ENCODE assay signal across 20 cellular contexts in genomic region chr22:31079095-31079642, GRCh38. TPM values are rescaled to one million over a fixed set of nuclear protein-coding genes. Genes with fewer than 3 reads are reported as not detected.
DNase-seq lines count a peak whose midpoint lies in the region; ATAC-seq, FAIRE-seq and TF ChIP-seq lines count a peak whose summit lies in the region.
"Had no signal": no experiment of that assay in that cellular context is flagged by ENCODE, and none has a peak within 500 bp of the region (broad histone marks: within the 10 kb centered on the region; RNA-seq: fewer than 3 reads in every experiment).

No MANE protein-coding gene starts in this region.

- FAIRE-seq in GM12891 (lab: Jason Lieb, UNC): no peak

- H3K9me3 Mint-ChIP-seq in Caco-2 (ENCODE audit: unreplicated experiment): no peaks in the 10 kb centered on the region
- H3K9me3 Mint-ChIP-seq: activated CD4-positive, alpha-beta memory T cell treated with anti-CD3 and anti-CD28 coated beads, Interleukin-2, amount 10 ng/mL, durations not matched to agents 7 days and 5 days; activated T-cell treated with anti-CD3 and anti-CD28 coated beads, Interleukin-2, amount 50 U/mL, for 72 hours; IgD-negative memory B cell; stimulated activated naive CD8-positive, alpha-beta T cell treated with anti-CD3 and anti-CD28 coated beads, Interleukin-15, amount 100 ng/mL, for 72 hours had no signal

- H3K4me3 Mint-ChIP-seq in Caco-2 (ENCODE audit: unreplicated experiment): peak overlapping the region; percentile 43
- H3K4me3 Mint-ChIP-seq: activated CD4-positive, alpha-beta memory T cell treated with anti-CD3 and anti-CD28 coated beads, Interleukin-2, amount 10 ng/mL, durations not matched to agents 7 days and 5 days; activated T-cell treated with anti-CD3 and anti-CD28 coated beads, Interleukin-2, amount 50 U/mL, for 72 hours; stimulated activated naive CD8-positive, alpha-beta T cell treated with anti-CD3 and anti-CD28 coated beads, Interleukin-15, amount 100 ng/mL, for 72 hours had no signal

- H3K27me3 ChIP-seq in Caco-2 (replicated peaks; ENCODE audit: control insufficient read depth, insufficient read depth, low read length): no peaks in the 10 kb centered on the region
- H3K27me3 ChIP-seq in osteoblast (ENCODE audit: insufficient read depth, low read length): no peaks in the 10 kb centered on the region
- H3K27me3 ChIP-seq: cardiac muscle cell, left lung had no signal

- peaks cover 30% of the 10 kb centered on the region for H3K4me1 Mint-ChIP-seq in Caco-2 (ENCODE audit: low read depth, unreplicated experiment)

- H3K9me3 ChIP-seq in Caco-2 (no peaks in the 10 kb centered on the region), osteoblast (ENCODE audit: low read depth, low read length) (no peaks in the 10 kb centered on the region)
- H3K9me3 ChIP-seq: left lung had no signal

- no peak overlapping the region for H3K27ac ChIP-seq in osteoblast (ENCODE audit: low read depth, low read length)
- H3K27ac ChIP-seq: cardiac muscle cell, left lung, VCaP had no signal

- peaks cover 38% of the 10 kb centered on the region for H3K36me3 Mint-ChIP-seq in Caco-2 (ENCODE audit: insufficient read depth, unreplicated experiment)
- H3K36me3 Mint-ChIP-seq: IgD-negative memory B cell had no signal

- peaks cover 13% of the 10 kb centered on the region for H4K20me1 ChIP-seq in osteoblast (ENCODE audit: insufficient read depth, low read length)

- intact Hi-C loops in Caco-2 (cut with micrococcal nuclease; ENCODE audit: unreplicated experiment): loop anchor here (1.0 kb wide), 1 partner anchor 24 kb away; no protein-coding TSS in a partner anchor

- ATAC-seq in HG03457 (IDR thresholded peaks at IDR 0.05; ENCODE audit: unreplicated experiment): no peak
- ATAC-seq: activated T-cell treated with anti-CD3 and anti-CD28 coated beads, Interleukin-2, amount 50 U/mL, for 72 hours; left lung; stimulated activated naive CD8-positive, alpha-beta T cell treated with anti-CD3 and anti-CD28 coated beads, Interleukin-15, amount 100 ng/mL, for 72 hours had no signal

- no TSS peak for BruUV-seq in Caco-2 (replicated peaks; lab: Mats Ljungman, UMichigan)

- DNase-seq in Caco-2: peak; percentile 88 to 92
- DNase-seq in HEK293T (ENCODE audit: extremely low spot score): no peak
- DNase-seq in cerebellar cortex (ENCODE audit: low spot score): peak; percentile 23
- peak; percentile 42 for DNase-seq in osteoblast (ENCODE audit: insufficient read length, low spot score, missing footprints)
- DNase-seq in GM12891 (ENCODE audit: insufficient read length, low spot score): no peak
- DNase-seq in hepatic stellate cell (ENCODE audit: low spot score): no peak
- no peak for DNase-seq in NCI-H1436 treated with DMSO at 0.1 percent for 48 hours (lab: John Stamatoyannopoulos, UW)
- DNase-seq: activated CD4-positive, alpha-beta memory T cell treated with anti-CD3 and anti-CD28 coated beads, Interleukin-2, amount 10 ng/mL, durations not matched to agents 7 days and 5 days; activated T-cell treated with anti-CD3 and anti-CD28 coated beads, Interleukin-2, amount 50 U/mL, for 72 hours; Calu3; effector CD4-positive, alpha-beta T cell; HCEC 1CT; left lung; NCI-H2081; stimulated activated naive CD8-positive, alpha-beta T cell treated with anti-CD3 and anti-CD28 coated beads, Interleukin-15, amount 100 ng/mL, for 72 hours; SW 1271 had no signal

- POLR2A ChIA-PET in Caco-2 (lab: Charles Lee): interaction anchor here (0.5 to 3.4 kb wide), 6 partner anchors 15 to 487 kb away, joined by 3 to 60 read pairs (median 12); partner anchors contain the start of genes MORC2, PES1 and TUG1
- POLR2A ChIA-PET in HEK293T (lab: Yijun Ruan, JAX): interaction anchor here (0.5 to 5.1 kb wide), 2 partner anchors 110 to 158 kb away, joined by 3 to 47 read pairs; partner anchors contain the start of genes MORC2 and TUG1

- peaks cover 1% of the 10 kb centered on the region; the same call in 1 of the 2 replicates for H3K36me3 ChIP-seq in Caco-2 (ENCODE audit: control insufficient read depth, insufficient read depth, low read length)
- peaks cover 13% of the 10 kb centered on the region for H3K36me3 ChIP-seq in osteoblast (ENCODE audit: insufficient read depth, low read length)
- H3K36me3 ChIP-seq: cardiac muscle cell, left lung had no signal

- CTCF ChIA-PET in Caco-2 (lab: Charles Lee): interaction anchor here (0.6 to 1.9 kb wide), 6 partner anchors 15 to 441 kb away, joined by 3 to 10 read pairs (median 7); partner anchors contain the start of genes MORC2, SELENOM and TUG1
- CTCF ChIA-PET in HEK293T (lab: Yijun Ruan, JAX): interaction anchor here (0.6 kb wide), 1 partner anchor 158 kb away, joined by 3 read pairs; no protein-coding TSS in a partner anchor

- TF ChIP-seq CTCF in Caco-2 (IDR thresholded peaks at IDR 0.05; ENCODE audit: insufficient read depth in 1 of 2, low read depth in 1 of 2, low read length in 1 of 2, severe bottlenecking in 1 of 2, unreplicated experiment in 1 of 2) (peak in 1 of 2 experiments; percentile 13), osteoblast (IDR thresholded peaks at IDR 0.05; ENCODE audit: extremely low read depth, low read depth, low read length) (no peak)

- H3K4me3 ChIP-seq in Caco-2 (ENCODE audit: low read depth, low read length) (no peak overlapping the region), osteoblast (ENCODE audit: insufficient read depth, low read length) (no peak overlapping the region)
- H3K4me3 ChIP-seq: cardiac muscle cell, left lung had no signal

- H3K4me1 ChIP-seq in Caco-2: peaks cover 38% of the 10 kb centered on the region
- H3K4me1 ChIP-seq in osteoblast (ENCODE audit: insufficient read depth, low read length): peaks cover 23% of the 10 kb centered on the region

- H3K27me3 Mint-ChIP-seq in Caco-2 (ENCODE audit: insufficient read depth, unreplicated experiment): no peaks in the 10 kb centered on the region
- H3K27me3 Mint-ChIP-seq: activated CD4-positive, alpha-beta memory T cell treated with anti-CD3 and anti-CD28 coated beads, Interleukin-2, amount 10 ng/mL, durations not matched to agents 7 days and 5 days; IgD-negative memory B cell; stimulated activated naive CD8-positive, alpha-beta T cell treated with anti-CD3 and anti-CD28 coated beads, Interleukin-15, amount 100 ng/mL, for 72 hours had no signal

- no peak overlapping the region for H2AFZ ChIP-seq in osteoblast (ENCODE audit: low read length)

- H3K79me2 ChIP-seq in osteoblast (ENCODE audit: insufficient read depth, low read length): peaks cover 30% of the 10 kb centered on the region

- H3K4me2 ChIP-seq in osteoblast (ENCODE audit: insufficient read depth, low read length): no peak overlapping the region

- no peak for TF ChIP-seq POLR2A in GM12891 (IDR thresholded peaks at IDR 0.05; ENCODE audit: low read depth, low read length)

- peak overlapping the region; percentile 85 for H3K27ac Mint-ChIP-seq in Caco-2 (ENCODE audit: unreplicated experiment)
- H3K27ac Mint-ChIP-seq: activated CD4-positive, alpha-beta memory T cell treated with anti-CD3 and anti-CD28 coated beads, Interleukin-2, amount 10 ng/mL, durations not matched to agents 7 days and 5 days; activated T-cell treated with anti-CD3 and anti-CD28 coated beads, Interleukin-2, amount 50 U/mL, for 72 hours had no signal

TF ChIP-seq in HEK293T, 16 proteins besides CTCF, POLR2A, EP300 and RAD21:
- TF ChIP-seq SP1 (IDR thresholded peaks at IDR 0.05) (no peak), PKNOX1 (IDR thresholded peaks at IDR 0.05) (peak; percentile 90)
TF ChIP-seq in HEK293T: peak in this region for 1.

TF ChIP-seq in GM12891, 5 proteins besides CTCF, POLR2A, EP300 and RAD21:
- TF ChIP-seq SPI1 (IDR thresholded peaks at IDR 0.05; ENCODE audit: low read depth, low read length) (no peak), TAF1 (IDR thresholded peaks at IDR 0.05; ENCODE audit: low read depth, low read length) (no peak), PAX5 (IDR thresholded peaks at IDR 0.05; ENCODE audit: insufficient read depth, low read length, severe bottlenecking) (no peak), POU2F2 (IDR thresholded peaks at IDR 0.05; ENCODE audit: low read depth, low read length) (no peak), POLR2AphosphoS5 (IDR thresholded peaks at IDR 0.05; ENCODE audit: low read depth, low read length) (no peak)
TF ChIP-seq in GM12891: peak in this region for 0.

RNA-seq across cellular contexts. Expression of gene SMTN, which starts 1.9 kb away (rescaled TPM):
- total RNA-seq in Caco-2 (2022): 69.8 and 71.0 TPM in 2 replicates
- 30.6 and 31.5 TPM in 2 replicates for total RNA-seq in osteoblast
- 5.0 TPM for polyA plus RNA-seq in GM12891 (2012; ENCODE audit: low read depth, missing spikeins)

RNA-seq across cellular contexts. Expression of gene SELENOM, which starts 28.2 kb away (rescaled TPM):
- total RNA-seq in Caco-2 (2022) (1.3 and 2.0 TPM in 2 replicates), osteoblast (140 and 157 TPM in 2 replicates)
- polyA plus RNA-seq in GM12891 (2012; ENCODE audit: low read depth, missing spikeins): 8.5 TPM
- total RNA-seq: Calu3 had no signal

RNA-seq across cellular contexts. Expression of gene INPP5J, which starts 43.6 kb away (rescaled TPM):
- total RNA-seq in Caco-2 (2022) (6.8 and 7.8 TPM in 2 replicates), osteoblast (under 0.01 and 0.36 TPM in 2 replicates)
- polyA plus RNA-seq in GM12891 (2012; ENCODE audit: low read depth, missing spikeins): 0.04 TPM
- total RNA-seq: activated CD4-positive, alpha-beta memory T cell treated with anti-CD3 and anti-CD28 coated beads, Interleukin-2, amount 10 ng/mL, durations not matched to agents 7 days and 5 days had no signal
- polyA plus RNA-seq: IgD-negative memory B cell had no signal

Comparison
In these comparisons a context has a peak if more than half of its experiments do, and no peak if none do; other contexts are left out.
1. DNase-seq: peak in Caco-2 (2 of 2), cerebellar cortex (single experiment) and osteoblast (single experiment); none in HEK293T (single experiment), GM12891 (single experiment), hepatic stellate cell (single experiment) and NCI-H1436 treated with DMSO at 0.1 percent for 48 hours (single experiment).
2. RNA of gene SELENOM, which starts 28.2 kb away (total RNA-seq): 140 to 157 TPM in osteoblast; 1.3 to 2.0 TPM in Caco-2; every median in the first group is over 10 times any median in the second.